In the genomic region with DNA sequence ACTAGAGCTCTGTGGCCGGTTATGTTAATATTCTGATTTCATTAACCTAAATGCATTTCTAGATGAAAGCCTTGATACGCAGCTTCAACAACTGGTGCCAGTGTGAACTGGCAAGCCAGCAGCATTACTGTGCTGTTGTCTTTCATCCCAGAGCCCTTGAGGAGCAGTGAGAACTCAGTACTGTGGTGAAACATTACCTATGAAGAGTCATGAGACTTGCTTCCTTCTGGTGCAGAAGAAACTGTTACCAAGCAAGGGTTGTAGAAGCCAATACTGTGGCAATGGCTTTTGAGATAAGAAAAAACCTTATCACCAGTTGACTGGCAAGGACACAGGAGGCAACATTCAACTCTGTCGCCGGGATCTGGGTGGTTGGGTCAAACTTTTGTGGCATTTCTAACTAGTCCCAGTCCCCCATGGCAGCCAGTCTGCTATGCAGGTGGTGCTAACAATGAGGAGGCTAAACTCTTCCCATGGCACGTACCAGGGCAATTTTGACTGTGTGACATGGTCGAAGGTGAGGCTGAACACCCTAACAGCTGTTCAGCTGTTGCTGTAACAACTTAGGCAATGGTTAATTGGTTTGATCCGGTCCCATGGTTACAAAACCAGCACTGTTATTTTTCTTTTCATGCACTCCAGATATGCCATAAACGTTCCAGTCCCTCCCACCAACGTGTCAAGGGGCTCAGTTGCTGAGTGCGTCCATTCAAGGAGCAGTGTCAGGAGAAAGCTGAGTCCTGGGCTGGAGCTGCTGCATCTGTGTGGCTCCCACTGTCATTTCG, we compare ENCODE assay signal across 1 cellular context.
TF ChIP-seq lines count a peak whose summit lies in the region.

No MANE protein-coding gene starts in this region.

TF ChIP-seq in HepG2, 621 proteins besides CTCF, POLR2A, EP300 and RAD21 (continued from another document and continues in another):
- TF ChIP-seq, protein P1, sequence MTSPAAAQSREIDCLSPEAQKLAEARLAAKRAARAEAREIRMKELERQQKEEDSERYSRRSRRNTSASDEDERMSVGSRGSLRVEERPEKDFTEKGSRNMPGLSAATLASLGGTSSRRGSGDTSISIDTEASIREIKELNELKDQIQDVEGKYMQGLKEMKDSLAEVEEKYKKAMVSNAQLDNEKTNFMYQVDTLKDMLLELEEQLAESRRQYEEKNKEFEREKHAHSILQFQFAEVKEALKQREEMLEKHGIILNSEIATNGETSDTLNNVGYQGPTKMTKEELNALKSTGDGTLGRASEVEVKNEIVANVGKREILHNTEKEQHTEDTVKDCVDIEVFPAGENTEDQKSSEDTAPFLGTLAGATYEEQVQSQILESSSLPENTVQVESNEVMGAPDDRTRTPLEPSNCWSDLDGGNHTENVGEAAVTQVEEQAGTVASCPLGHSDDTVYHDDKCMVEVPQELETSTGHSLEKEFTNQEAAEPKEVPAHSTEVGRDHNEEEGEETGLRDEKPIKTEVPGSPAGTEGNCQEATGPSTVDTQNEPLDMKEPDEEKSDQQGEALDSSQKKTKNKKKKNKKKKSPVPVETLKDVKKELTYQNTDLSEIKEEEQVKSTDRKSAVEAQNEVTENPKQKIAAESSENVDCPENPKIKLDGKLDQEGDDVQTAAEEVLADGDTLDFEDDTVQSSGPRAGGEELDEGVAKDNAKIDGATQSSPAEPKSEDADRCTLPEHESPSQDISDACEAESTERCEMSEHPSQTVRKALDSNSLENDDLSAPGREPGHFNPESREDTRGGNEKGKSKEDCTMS (CRISPR knock-in tag; conservative IDR thresholded peaks at IDR 0.05): no peak
- TF ChIP-seq BRCA1 (CRISPR knock-in tag; IDR thresholded peaks at IDR 0.05) (no peak), SALL2 (CRISPR knock-in tag; IDR thresholded peaks at IDR 0.05) (no peak), SRSF1 (optimal IDR thresholded peaks at IDR 0.05; ENCODE audit: low read depth, low read length) (no peak), ZNF567 (CRISPR knock-in tag; IDR thresholded peaks at IDR 0.05; ENCODE audit: borderline replicate concordance) (no peak), TP53 (CRISPR knock-in tag; conservative IDR thresholded peaks at IDR 0.05) (no peak), SNAI1 (CRISPR knock-in tag; IDR thresholded peaks at IDR 0.05; ENCODE audit: borderline replicate concordance) (no peak), PPARG (CRISPR knock-in tag; conservative IDR thresholded peaks at IDR 0.05) (peak; percentile 69; the same call in 1 of the 2 replicates), ZNF720 (CRISPR knock-in tag; IDR thresholded peaks at IDR 0.05) (no peak), SMC3 (IDR thresholded peaks at IDR 0.05; ENCODE audit: low read length) (no peak), ZNF234 (CRISPR knock-in tag; conservative IDR thresholded peaks at IDR 0.05) (no peak), KDM3A (CRISPR knock-in tag; IDR thresholded peaks at IDR 0.05; ENCODE audit: low read depth) (no peak), MTF1 (CRISPR knock-in tag; IDR thresholded peaks at IDR 0.05) (no peak), ZNF713 (CRISPR knock-in tag; IDR thresholded peaks at IDR 0.05) (no peak), JDP2 (CRISPR knock-in tag; IDR thresholded peaks at IDR 0.05; ENCODE audit: borderline replicate concordance) (no peak), SATB2 (CRISPR knock-in tag; IDR thresholded peaks at IDR 0.05) (no peak), HCFC1 (IDR thresholded peaks at IDR 0.05; ENCODE audit: low read depth, low read length) (no peak), ZNF468 (CRISPR knock-in tag; IDR thresholded peaks at IDR 0.05) (no peak), ZFP36L2 (CRISPR knock-in tag; IDR thresholded peaks at IDR 0.05) (no peak), NR2F1 (CRISPR knock-in tag; IDR thresholded peaks at IDR 0.05) (no peak), SP140L (CRISPR knock-in tag; IDR thresholded peaks at IDR 0.05; ENCODE audit: borderline replicate concordance) (no peak), ZSCAN30 (CRISPR knock-in tag; IDR thresholded peaks at IDR 0.05) (no peak), U2AF1 (optimal IDR thresholded peaks at IDR 0.05; ENCODE audit: low read depth, low read length) (no peak)
- TF ChIP-seq, protein P2, sequence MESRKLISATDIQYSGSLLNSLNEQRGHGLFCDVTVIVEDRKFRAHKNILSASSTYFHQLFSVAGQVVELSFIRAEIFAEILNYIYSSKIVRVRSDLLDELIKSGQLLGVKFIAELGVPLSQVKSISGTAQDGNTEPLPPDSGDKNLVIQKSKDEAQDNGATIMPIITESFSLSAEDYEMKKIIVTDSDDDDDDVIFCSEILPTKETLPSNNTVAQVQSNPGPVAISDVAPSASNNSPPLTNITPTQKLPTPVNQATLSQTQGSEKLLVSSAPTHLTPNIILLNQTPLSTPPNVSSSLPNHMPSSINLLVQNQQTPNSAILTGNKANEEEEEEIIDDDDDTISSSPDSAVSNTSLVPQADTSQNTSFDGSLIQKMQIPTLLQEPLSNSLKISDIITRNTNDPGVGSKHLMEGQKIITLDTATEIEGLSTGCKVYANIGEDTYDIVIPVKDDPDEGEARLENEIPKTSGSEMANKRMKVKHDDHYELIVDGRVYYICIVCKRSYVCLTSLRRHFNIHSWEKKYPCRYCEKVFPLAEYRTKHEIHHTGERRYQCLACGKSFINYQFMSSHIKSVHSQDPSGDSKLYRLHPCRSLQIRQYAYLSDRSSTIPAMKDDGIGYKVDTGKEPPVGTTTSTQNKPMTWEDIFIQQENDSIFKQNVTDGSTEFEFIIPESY (CRISPR knock-in tag; IDR thresholded peaks at IDR 0.05): no peak
- TF ChIP-seq, protein P3, sequence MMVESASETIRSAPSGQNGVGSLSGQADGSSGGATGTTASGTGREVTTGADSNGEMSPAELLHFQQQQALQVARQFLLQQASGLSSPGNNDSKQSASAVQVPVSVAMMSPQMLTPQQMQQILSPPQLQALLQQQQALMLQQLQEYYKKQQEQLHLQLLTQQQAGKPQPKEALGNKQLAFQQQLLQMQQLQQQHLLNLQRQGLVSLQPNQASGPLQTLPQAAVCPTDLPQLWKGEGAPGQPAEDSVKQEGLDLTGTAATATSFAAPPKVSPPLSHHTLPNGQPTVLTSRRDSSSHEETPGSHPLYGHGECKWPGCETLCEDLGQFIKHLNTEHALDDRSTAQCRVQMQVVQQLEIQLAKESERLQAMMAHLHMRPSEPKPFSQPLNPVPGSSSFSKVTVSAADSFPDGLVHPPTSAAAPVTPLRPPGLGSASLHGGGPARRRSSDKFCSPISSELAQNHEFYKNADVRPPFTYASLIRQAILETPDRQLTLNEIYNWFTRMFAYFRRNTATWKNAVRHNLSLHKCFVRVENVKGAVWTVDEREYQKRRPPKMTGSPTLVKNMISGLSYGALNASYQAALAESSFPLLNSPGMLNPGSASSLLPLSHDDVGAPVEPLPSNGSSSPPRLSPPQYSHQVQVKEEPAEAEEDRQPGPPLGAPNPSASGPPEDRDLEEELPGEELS (CRISPR knock-in tag; IDR thresholded peaks at IDR 0.05): peak; percentile 47; the same call in 1 of the 2 replicates
- TF ChIP-seq, protein P4, sequence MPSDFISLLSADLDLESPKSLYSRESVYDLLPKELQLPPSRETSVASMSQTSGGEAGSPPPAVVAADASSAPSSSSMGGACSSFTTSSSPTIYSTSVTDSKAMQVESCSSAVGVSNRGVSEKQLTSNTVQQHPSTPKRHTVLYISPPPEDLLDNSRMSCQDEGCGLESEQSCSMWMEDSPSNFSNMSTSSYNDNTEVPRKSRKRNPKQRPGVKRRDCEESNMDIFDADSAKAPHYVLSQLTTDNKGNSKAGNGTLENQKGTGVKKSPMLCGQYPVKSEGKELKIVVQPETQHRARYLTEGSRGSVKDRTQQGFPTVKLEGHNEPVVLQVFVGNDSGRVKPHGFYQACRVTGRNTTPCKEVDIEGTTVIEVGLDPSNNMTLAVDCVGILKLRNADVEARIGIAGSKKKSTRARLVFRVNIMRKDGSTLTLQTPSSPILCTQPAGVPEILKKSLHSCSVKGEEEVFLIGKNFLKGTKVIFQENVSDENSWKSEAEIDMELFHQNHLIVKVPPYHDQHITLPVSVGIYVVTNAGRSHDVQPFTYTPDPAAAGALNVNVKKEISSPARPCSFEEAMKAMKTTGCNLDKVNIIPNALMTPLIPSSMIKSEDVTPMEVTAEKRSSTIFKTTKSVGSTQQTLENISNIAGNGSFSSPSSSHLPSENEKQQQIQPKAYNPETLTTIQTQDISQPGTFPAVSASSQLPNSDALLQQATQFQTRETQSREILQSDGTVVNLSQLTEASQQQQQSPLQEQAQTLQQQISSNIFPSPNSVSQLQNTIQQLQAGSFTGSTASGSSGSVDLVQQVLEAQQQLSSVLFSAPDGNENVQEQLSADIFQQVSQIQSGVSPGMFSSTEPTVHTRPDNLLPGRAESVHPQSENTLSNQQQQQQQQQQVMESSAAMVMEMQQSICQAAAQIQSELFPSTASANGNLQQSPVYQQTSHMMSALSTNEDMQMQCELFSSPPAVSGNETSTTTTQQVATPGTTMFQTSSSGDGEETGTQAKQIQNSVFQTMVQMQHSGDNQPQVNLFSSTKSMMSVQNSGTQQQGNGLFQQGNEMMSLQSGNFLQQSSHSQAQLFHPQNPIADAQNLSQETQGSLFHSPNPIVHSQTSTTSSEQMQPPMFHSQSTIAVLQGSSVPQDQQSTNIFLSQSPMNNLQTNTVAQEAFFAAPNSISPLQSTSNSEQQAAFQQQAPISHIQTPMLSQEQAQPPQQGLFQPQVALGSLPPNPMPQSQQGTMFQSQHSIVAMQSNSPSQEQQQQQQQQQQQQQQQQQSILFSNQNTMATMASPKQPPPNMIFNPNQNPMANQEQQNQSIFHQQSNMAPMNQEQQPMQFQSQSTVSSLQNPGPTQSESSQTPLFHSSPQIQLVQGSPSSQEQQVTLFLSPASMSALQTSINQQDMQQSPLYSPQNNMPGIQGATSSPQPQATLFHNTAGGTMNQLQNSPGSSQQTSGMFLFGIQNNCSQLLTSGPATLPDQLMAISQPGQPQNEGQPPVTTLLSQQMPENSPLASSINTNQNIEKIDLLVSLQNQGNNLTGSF (CRISPR knock-in tag; IDR thresholded peaks at IDR 0.05): no peak
- TF ChIP-seq, protein P5, sequence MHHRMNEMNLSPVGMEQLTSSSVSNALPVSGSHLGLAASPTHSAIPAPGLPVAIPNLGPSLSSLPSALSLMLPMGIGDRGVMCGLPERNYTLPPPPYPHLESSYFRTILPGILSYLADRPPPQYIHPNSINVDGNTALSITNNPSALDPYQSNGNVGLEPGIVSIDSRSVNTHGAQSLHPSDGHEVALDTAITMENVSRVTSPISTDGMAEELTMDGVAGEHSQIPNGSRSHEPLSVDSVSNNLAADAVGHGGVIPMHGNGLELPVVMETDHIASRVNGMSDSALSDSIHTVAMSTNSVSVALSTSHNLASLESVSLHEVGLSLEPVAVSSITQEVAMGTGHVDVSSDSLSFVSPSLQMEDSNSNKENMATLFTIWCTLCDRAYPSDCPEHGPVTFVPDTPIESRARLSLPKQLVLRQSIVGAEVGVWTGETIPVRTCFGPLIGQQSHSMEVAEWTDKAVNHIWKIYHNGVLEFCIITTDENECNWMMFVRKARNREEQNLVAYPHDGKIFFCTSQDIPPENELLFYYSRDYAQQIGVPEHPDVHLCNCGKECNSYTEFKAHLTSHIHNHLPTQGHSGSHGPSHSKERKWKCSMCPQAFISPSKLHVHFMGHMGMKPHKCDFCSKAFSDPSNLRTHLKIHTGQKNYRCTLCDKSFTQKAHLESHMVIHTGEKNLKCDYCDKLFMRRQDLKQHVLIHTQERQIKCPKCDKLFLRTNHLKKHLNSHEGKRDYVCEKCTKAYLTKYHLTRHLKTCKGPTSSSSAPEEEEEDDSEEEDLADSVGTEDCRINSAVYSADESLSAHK (CRISPR knock-in tag; IDR thresholded peaks at IDR 0.05; ENCODE audit: borderline replicate concordance): no peak
- TF ChIP-seq, protein P6, sequence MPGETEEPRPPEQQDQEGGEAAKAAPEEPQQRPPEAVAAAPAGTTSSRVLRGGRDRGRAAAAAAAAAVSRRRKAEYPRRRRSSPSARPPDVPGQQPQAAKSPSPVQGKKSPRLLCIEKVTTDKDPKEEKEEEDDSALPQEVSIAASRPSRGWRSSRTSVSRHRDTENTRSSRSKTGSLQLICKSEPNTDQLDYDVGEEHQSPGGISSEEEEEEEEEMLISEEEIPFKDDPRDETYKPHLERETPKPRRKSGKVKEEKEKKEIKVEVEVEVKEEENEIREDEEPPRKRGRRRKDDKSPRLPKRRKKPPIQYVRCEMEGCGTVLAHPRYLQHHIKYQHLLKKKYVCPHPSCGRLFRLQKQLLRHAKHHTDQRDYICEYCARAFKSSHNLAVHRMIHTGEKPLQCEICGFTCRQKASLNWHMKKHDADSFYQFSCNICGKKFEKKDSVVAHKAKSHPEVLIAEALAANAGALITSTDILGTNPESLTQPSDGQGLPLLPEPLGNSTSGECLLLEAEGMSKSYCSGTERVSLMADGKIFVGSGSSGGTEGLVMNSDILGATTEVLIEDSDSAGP (CRISPR knock-in tag; IDR thresholded peaks at IDR 0.05; ENCODE audit: borderline replicate concordance): no peak
- TF ChIP-seq, protein P7, sequence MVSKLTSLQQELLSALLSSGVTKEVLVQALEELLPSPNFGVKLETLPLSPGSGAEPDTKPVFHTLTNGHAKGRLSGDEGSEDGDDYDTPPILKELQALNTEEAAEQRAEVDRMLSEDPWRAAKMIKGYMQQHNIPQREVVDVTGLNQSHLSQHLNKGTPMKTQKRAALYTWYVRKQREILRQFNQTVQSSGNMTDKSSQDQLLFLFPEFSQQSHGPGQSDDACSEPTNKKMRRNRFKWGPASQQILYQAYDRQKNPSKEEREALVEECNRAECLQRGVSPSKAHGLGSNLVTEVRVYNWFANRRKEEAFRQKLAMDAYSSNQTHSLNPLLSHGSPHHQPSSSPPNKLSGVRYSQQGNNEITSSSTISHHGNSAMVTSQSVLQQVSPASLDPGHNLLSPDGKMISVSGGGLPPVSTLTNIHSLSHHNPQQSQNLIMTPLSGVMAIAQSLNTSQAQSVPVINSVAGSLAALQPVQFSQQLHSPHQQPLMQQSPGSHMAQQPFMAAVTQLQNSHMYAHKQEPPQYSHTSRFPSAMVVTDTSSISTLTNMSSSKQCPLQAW (CRISPR knock-in tag; IDR thresholded peaks at IDR 0.05): no peak
- TF ChIP-seq, protein P8, sequence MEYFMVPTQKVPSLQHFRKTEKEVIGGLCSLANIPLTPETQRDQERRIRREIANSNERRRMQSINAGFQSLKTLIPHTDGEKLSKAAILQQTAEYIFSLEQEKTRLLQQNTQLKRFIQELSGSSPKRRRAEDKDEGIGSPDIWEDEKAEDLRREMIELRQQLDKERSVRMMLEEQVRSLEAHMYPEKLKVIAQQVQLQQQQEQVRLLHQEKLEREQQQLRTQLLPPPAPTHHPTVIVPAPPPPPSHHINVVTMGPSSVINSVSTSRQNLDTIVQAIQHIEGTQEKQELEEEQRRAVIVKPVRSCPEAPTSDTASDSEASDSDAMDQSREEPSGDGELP (IDR thresholded peaks at IDR 0.05; ENCODE audit: borderline replicate concordance, low read depth): peak; percentile 97
- TF ChIP-seq, protein P9, sequence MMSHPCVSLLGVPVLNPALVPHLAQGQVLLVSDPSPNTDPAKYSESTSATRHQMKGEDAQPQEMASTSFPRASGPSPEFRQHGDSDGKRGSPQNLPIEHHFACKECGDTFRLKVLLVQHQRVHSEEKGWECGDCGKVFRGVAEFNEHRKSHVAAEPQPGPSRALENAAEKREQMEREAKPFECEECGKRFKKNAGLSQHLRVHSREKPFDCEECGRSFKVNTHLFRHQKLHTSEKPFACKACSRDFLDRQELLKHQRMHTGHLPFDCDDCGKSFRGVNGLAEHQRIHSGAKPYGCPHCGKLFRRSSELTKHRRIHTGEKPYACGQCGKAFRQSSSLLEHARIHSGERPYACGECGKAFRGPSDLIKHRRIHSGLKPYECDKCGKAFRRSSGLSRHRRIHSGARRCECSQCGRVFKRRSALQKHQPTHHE (CRISPR knock-in tag; IDR thresholded peaks at IDR 0.05; ENCODE audit: borderline replicate concordance): no peak
- TF ChIP-seq, protein P10, sequence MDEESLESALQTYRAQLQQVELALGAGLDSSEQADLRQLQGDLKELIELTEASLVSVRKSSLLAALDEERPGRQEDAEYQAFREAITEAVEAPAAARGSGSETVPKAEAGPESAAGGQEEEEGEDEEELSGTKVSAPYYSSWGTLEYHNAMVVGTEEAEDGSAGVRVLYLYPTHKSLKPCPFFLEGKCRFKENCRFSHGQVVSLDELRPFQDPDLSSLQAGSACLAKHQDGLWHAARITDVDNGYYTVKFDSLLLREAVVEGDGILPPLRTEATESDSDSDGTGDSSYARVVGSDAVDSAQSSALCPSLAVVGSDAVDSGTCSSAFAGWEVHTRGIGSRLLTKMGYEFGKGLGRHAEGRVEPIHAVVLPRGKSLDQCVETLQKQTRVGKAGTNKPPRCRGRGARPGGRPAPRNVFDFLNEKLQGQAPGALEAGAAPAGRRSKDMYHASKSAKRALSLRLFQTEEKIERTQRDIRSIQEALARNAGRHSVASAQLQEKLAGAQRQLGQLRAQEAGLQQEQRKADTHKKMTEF (CRISPR knock-in tag; IDR thresholded peaks at IDR 0.05): no peak
